17 cellular contexts compared by ENCODE assay signal in genomic region chr22:27986459-27986858, GRCh38.
"Had no signal": no experiment of that assay in that cellular context is flagged by ENCODE, and none has a peak within 500 bp of the region (broad histone marks: within the 10 kb centered on the region; RNA-seq: fewer than 3 reads in every experiment).

No MANE protein-coding gene starts in this region.

- H3K27ac ChIP-seq: psoas muscle, testis, upper lobe of right lung, WERI-Rb-1 had no signal

- H3K27ac Mint-ChIP-seq: activated naive CD8-positive, alpha-beta T cell treated with anti-CD3 and anti-CD28 coated beads, Interleukin-2, amount 50 U/mL, for 24 hours; dendritic cell treated with granulocyte-macrophage colony-stimulating factor and Interleukin-4, amounts not matched to agents 40 ng/mL and 50 ng/mL, for 4 days; nephron; stimulated activated naive CD8-positive, alpha-beta T cell treated with anti-CD3 and anti-CD28 coated beads, Interleukin-15, amount 100 ng/mL, for 72 hours had no signal

- H3K9me3 Mint-ChIP-seq: activated naive CD8-positive, alpha-beta T cell treated with anti-CD3 and anti-CD28 coated beads, Interleukin-2, amount 50 U/mL, for 24 hours; activated T-cell treated with anti-CD3 and anti-CD28 coated beads, Interleukin-2, amount 50 U/mL, for 4 hours; dendritic cell treated with granulocyte-macrophage colony-stimulating factor and Interleukin-4, amounts not matched to agents 40 ng/mL and 50 ng/mL, for 4 days; effector memory CD8-positive, alpha-beta T cell; nephron; stimulated activated naive CD8-positive, alpha-beta T cell treated with anti-CD3 and anti-CD28 coated beads, Interleukin-15, amount 100 ng/mL, for 72 hours had no signal

- ATAC-seq: activated naive CD8-positive, alpha-beta T cell treated with anti-CD3 and anti-CD28 coated beads, Interleukin-2, amount 50 U/mL, for 24 hours; activated T-cell treated with anti-CD3 and anti-CD28 coated beads, Interleukin-2, amount 50 U/mL, for 4 hours; effector memory CD8-positive, alpha-beta T cell; left colon; psoas muscle; sciatic nerve; stimulated activated naive CD8-positive, alpha-beta T cell treated with anti-CD3 and anti-CD28 coated beads, Interleukin-15, amount 100 ng/mL, for 72 hours; upper lobe of right lung had no signal

- DNase-seq: activated CD4-positive, alpha-beta T cell treated with anti-CD3 and anti-CD28 coated beads for 48 hours; activated naive CD8-positive, alpha-beta T cell treated with anti-CD3 and anti-CD28 coated beads, Interleukin-2, amount 50 U/mL, for 24 hours; activated T-cell treated with anti-CD3 and anti-CD28 coated beads, Interleukin-2, amount 50 U/mL, for 4 hours; caudate nucleus; effector memory CD8-positive, alpha-beta T cell; left colon; occipital lobe; psoas muscle; stimulated activated CD4-positive, alpha-beta T cell treated with anti-CD3 and anti-CD28 coated beads, Interleukin-4, amount 100 ng/mL, for 1 hour; stimulated activated naive CD8-positive, alpha-beta T cell treated with anti-CD3 and anti-CD28 coated beads, Interleukin-15, amount 100 ng/mL, for 72 hours; T-helper 9 cell; upper lobe of right lung; WERI-Rb-1 had no signal

- H3K4me1 ChIP-seq: psoas muscle, upper lobe of right lung had no signal

- H3K27me3 Mint-ChIP-seq: activated naive CD8-positive, alpha-beta T cell treated with anti-CD3 and anti-CD28 coated beads, Interleukin-2, amount 50 U/mL, for 24 hours; dendritic cell treated with granulocyte-macrophage colony-stimulating factor and Interleukin-4, amounts not matched to agents 40 ng/mL and 50 ng/mL, for 4 days; effector memory CD8-positive, alpha-beta T cell; stimulated activated naive CD8-positive, alpha-beta T cell treated with anti-CD3 and anti-CD28 coated beads, Interleukin-15, amount 100 ng/mL, for 72 hours had no signal

- H3K9me3 ChIP-seq: psoas muscle, testis, upper lobe of right lung had no signal

- H3K27me3 ChIP-seq: testis, upper lobe of right lung had no signal

- H3K4me1 Mint-ChIP-seq: stimulated activated naive CD8-positive, alpha-beta T cell treated with anti-CD3 and anti-CD28 coated beads, Interleukin-15, amount 100 ng/mL, for 72 hours had no signal

- H3K4me3 Mint-ChIP-seq: activated naive CD8-positive, alpha-beta T cell treated with anti-CD3 and anti-CD28 coated beads, Interleukin-2, amount 50 U/mL, for 24 hours; activated T-cell treated with anti-CD3 and anti-CD28 coated beads, Interleukin-2, amount 50 U/mL, for 4 hours; dendritic cell treated with granulocyte-macrophage colony-stimulating factor and Interleukin-4, amounts not matched to agents 40 ng/mL and 50 ng/mL, for 4 days; effector memory CD8-positive, alpha-beta T cell; nephron; stimulated activated naive CD8-positive, alpha-beta T cell treated with anti-CD3 and anti-CD28 coated beads, Interleukin-15, amount 100 ng/mL, for 72 hours had no signal
